1 cellular context compared by ENCODE assay signal in genomic region chr12:2263921-2264320, GRCh38.
TF ChIP-seq lines count a peak whose summit lies in the region.

No MANE protein-coding gene starts in this region.

TF ChIP-seq in IMR-90, 13 proteins besides CTCF, POLR2A, EP300 and RAD21:
- TF ChIP-seq RCOR1 (IDR thresholded peaks at IDR 0.05; ENCODE audit: insufficient replicate concordance, low read length) (no peak), MAZ (IDR thresholded peaks at IDR 0.05; ENCODE audit: borderline replicate concordance, low read depth, low read length) (no peak), CHD1 (IDR thresholded peaks at IDR 0.05; ENCODE audit: low read depth, low read length) (no peak), NFE2L2 (IDR thresholded peaks at IDR 0.05; ENCODE audit: low read depth, low read length) (no peak)
TF ChIP-seq in IMR-90: peak in this region for 0.
